Comparison of ENCODE assay signal across 20 cellular contexts in genomic region chr3:175431396-175431795, GRCh38.
DNase-seq lines count a peak whose midpoint lies in the region; ATAC-seq and TF ChIP-seq lines count a peak whose summit lies in the region.
"Had no signal": no experiment of that assay in that cellular context is flagged by ENCODE, and none has a peak within 500 bp of the region (broad histone marks: within the 10 kb centered on the region; RNA-seq: fewer than 3 reads in every experiment).

No MANE protein-coding gene starts in this region.

- H3K9me3 Mint-ChIP-seq in nephron, result no peaks in the 10 kb centered on the region
- H3K9me3 Mint-ChIP-seq: neural crest cell had no signal

- no peaks in the 10 kb centered on the region for H3K27me3 Mint-ChIP-seq in nephron (ENCODE audit: low read depth)
- H3K27me3 Mint-ChIP-seq: activated naive CD8-positive, alpha-beta T cell had no signal

- H3K4me3 ChIP-seq in BJ (ENCODE audit: low read depth, low read length), result no peak overlapping the region; the same call in 1 of the 2 replicates
- no peak overlapping the region for H3K4me3 ChIP-seq in fibroblast of pulmonary artery (replicated peaks; ENCODE audit: low read depth, low read length)
- H3K4me3 ChIP-seq: upper lobe of left lung had no signal

- peak; percentile 54 for DNase-seq in BJ (ENCODE audit: low read depth)
- peak; percentile 58 for DNase-seq in NCI-H460 (ENCODE audit: extremely low read depth, low read depth)
- peak; percentile 21 for DNase-seq in fibroblast of pulmonary artery (ENCODE audit: low read depth)
- DNase-seq in HT-29 (ENCODE audit: low spot score), result no peak
- DNase-seq: activated CD4-positive, CD25-positive, alpha-beta regulatory T cell; activated CD8-positive, alpha-beta memory T cell treated with anti-CD3 and anti-CD28 coated beads for 24 hours; activated T-cell treated with anti-CD3 and anti-CD28 coated beads, Interleukin-2, amount 50 U/mL, for 72 hours; mesenchymal stem cell; NCI-H1417; NCI-H526 treated with DMSO at 0.1 percent for 48 hours; OCI-M1; stimulated activated naive CD8-positive, alpha-beta T cell treated with anti-CD3 and anti-CD28 coated beads, Interleukin-15, Interleukin-2, amounts not matched to agents 100 U/mL and 50 U/mL, for 24 hours; upper lobe of left lung had no signal

- peaks cover 27% of the 10 kb centered on the region for H3K4me1 Mint-ChIP-seq in nephron

- H3K27me3 ChIP-seq in BJ (ENCODE audit: control insufficient read depth, insufficient read depth, low read length), result no peaks in the 10 kb centered on the region
- H3K27me3 ChIP-seq: upper lobe of left lung had no signal

- POLR2A ChIA-PET in BJ (lab: Charles Lee), result no interaction called here

- no peaks in the 10 kb centered on the region for H3K36me3 ChIP-seq in BJ (ENCODE audit: control insufficient read depth, insufficient read depth, low read length)
- H3K36me3 ChIP-seq: upper lobe of left lung had no signal

- H3K4me3 Mint-ChIP-seq in nephron, result no peak overlapping the region
- H3K4me3 Mint-ChIP-seq: activated naive CD8-positive, alpha-beta T cell; activated T-cell treated with anti-CD3 and anti-CD28 coated beads, Interleukin-2, amount 50 U/mL, for 72 hours; neural crest cell; T-helper 2 cell treated with Interferon-gamma antibody and Interleukin-4, amounts not matched to agents 5 μg/mL and 100 μg/mL, for 36 hours had no signal

- H3K27ac Mint-ChIP-seq in nephron, result peak overlapping the region; percentile 46 to 84 (median 58)
- H3K27ac Mint-ChIP-seq: activated naive CD8-positive, alpha-beta T cell; activated T-cell treated with anti-CD3 and anti-CD28 coated beads, Interleukin-2, amount 50 U/mL, for 72 hours; T-helper 2 cell treated with Interferon-gamma antibody and Interleukin-4, amounts not matched to agents 5 μg/mL and 100 μg/mL, for 36 hours had no signal

- ATAC-seq in GM18498 (IDR thresholded peaks at IDR 0.05; ENCODE audit: unreplicated experiment), result no peak
- ATAC-seq in HG03025 (IDR thresholded peaks at IDR 0.05; ENCODE audit: low FRiP score, unreplicated experiment), result no peak
- ATAC-seq in GM18511 (IDR thresholded peaks at IDR 0.05; ENCODE audit: unreplicated experiment), result no peak
- ATAC-seq: activated T-cell treated with anti-CD3 and anti-CD28 coated beads, Interleukin-2, amount 50 U/mL, for 72 hours; stimulated activated naive CD8-positive, alpha-beta T cell treated with anti-CD3 and anti-CD28 coated beads, Interleukin-15, Interleukin-2, amounts not matched to agents 100 U/mL and 50 U/mL, for 24 hours had no signal

- CTCF ChIA-PET in BJ (lab: Yijun Ruan, JAX), result interaction anchor here (1.8 kb wide), 1 partner anchor 14 kb away, joined by 5 read pairs; no protein-coding TSS in a partner anchor

- TF ChIP-seq CTCF in BJ (IDR thresholded peaks at IDR 0.05; ENCODE audit: insufficient read depth, low read depth, low read length), result no peak
- TF ChIP-seq CTCF in fibroblast of pulmonary artery (IDR thresholded peaks at IDR 0.05; ENCODE audit: low read length, missing control alignments), result no peak
- TF ChIP-seq CTCF in nephron (IDR thresholded peaks at IDR 0.05; ENCODE audit: unreplicated experiment in 3 of 3), result no peak

- peaks cover 3% of the 10 kb centered on the region for H3K36me3 Mint-ChIP-seq in nephron (ENCODE audit: low read depth)
- H3K36me3 Mint-ChIP-seq: activated naive CD8-positive, alpha-beta T cell had no signal
